In genomic region chr19:51675911-51676565, GRCh38 we compare ENCODE assay signal across 8 cellular contexts. TPM values are rescaled to one million over a fixed set of nuclear protein-coding genes. Genes with fewer than 3 reads are reported as not detected.
DNase-seq lines count a peak whose midpoint lies in the region; ATAC-seq and TF ChIP-seq lines count a peak whose summit lies in the region.
"Not testable (repeated sequence)": the region's sequence is repeated elsewhere in the genome, so short reads cannot be mapped to it uniquely, and the experiment has no call there.
"Had no signal": no experiment of that assay in that cellular context is flagged by ENCODE, and none has a peak within 500 bp of the region (broad histone marks: within the 10 kb centered on the region; RNA-seq: fewer than 3 reads in every experiment).

No MANE protein-coding gene starts in this region.

- TF ChIP-seq RAD21 in IMR-90 (IDR thresholded peaks at IDR 0.05; ENCODE audit: low read length) = not testable (repeated sequence)

- H2AK5ac ChIP-seq in IMR-90 (ENCODE audit: low read depth, low read length) = not testable (repeated sequence)

- not testable (repeated sequence) for H2AK9ac ChIP-seq in IMR-90 (replicated peaks; ENCODE audit: low read depth, low read length, poor library complexity)

- CTCF ChIA-PET in IMR-90 (lab: Yijun Ruan, JAX) = interaction anchor here (0.6 kb wide), 2 partner anchors 13 to 28 kb away, joined by 3 to 4 read pairs; no protein-coding TSS in a partner anchor

- not testable (repeated sequence) for H2BK15ac ChIP-seq in IMR-90 (ENCODE audit: low read depth, low read length)

- DNase-seq in Daoy (ENCODE audit: low read depth) (peak; percentile 25), cardiac fibroblast (ENCODE audit: low read depth in 2 of 2) (peak; percentile 36 to 57)
- not testable (repeated sequence) for DNase-seq in IMR-90, heart right ventricle
- DNase-seq in naive thymus-derived CD8-positive, alpha-beta T cell = peak in 1 of 10 donors; percentile 36

- H3F3A ChIP-seq in OCI-LY1 (ENCODE audit: insufficient read depth, low read length) = not testable (repeated sequence)

- BruUV-seq in IMR-90 (replicated peaks; lab: Mats Ljungman, UMichigan) = not testable (repeated sequence)

- H4K5ac ChIP-seq in IMR-90 (ENCODE audit: low read depth, low read length) = not testable (repeated sequence)

- not testable (repeated sequence) for H3K4ac ChIP-seq in IMR-90 (ENCODE audit: low read depth, low read length)

- H3K4me2 ChIP-seq in IMR-90 (ENCODE audit: low read depth, low read length); OCI-LY1 (ENCODE audit: low read length): not testable (repeated sequence)

- H3K36me3 ChIP-seq in IMR-90 (ENCODE audit: control insufficient read depth, insufficient read depth, low read length); OCI-LY1 (ENCODE audit: insufficient read depth, low read length); heart right ventricle: not testable (repeated sequence)

- in situ Hi-C loops in IMR-90 (cut with MboI; ENCODE audit: low sequenced_read_pairs) = not testable (repeated sequence)

- H4K91ac ChIP-seq in IMR-90 (ENCODE audit: insufficient read depth, low read depth, low read length) = not testable (repeated sequence)

- not testable (repeated sequence) for H3K56ac ChIP-seq in IMR-90 (ENCODE audit: extremely low read depth, insufficient read depth, low read length)

- not testable (repeated sequence) for H3K79me2 ChIP-seq in OCI-LY1 (ENCODE audit: insufficient read depth, low read length)

- H3K36me3 Mint-ChIP-seq in naive thymus-derived CD8-positive, alpha-beta T cell = not testable (repeated sequence)

- not testable (repeated sequence) for H3K9me3 ChIP-seq in IMR-90 (ENCODE audit: control insufficient read depth, insufficient read depth, low read length); OCI-LY1 (ENCODE audit: low read length); heart right ventricle

- not testable (repeated sequence) for H3K23ac ChIP-seq in IMR-90 (ENCODE audit: low read depth, low read length)

- H3K9me2 ChIP-seq in OCI-LY1 (ENCODE audit: low read depth, low read length) = not testable (repeated sequence)

- TF ChIP-seq CTCF in IMR-90 (conservative IDR thresholded peaks at IDR 0.05; ENCODE audit: low read depth, low read length) (peak; percentile 30; the same call in 1 of the 2 replicates), OCI-LY1 (IDR thresholded peaks at IDR 0.05; ENCODE audit: low read length) (peak; percentile 55), WI38 (IDR thresholded peaks at IDR 0.05; ENCODE audit: low read depth, low read length) (0 out of 2 replicates have a peak, but pooled peaks have one; percentile 26), cardiac fibroblast (IDR thresholded peaks at IDR 0.05; ENCODE audit: low read depth, low read length) (peak; percentile 54), heart right ventricle (IDR thresholded peaks at IDR 0.05) (peak in 7 of 9 donors; percentile 37 to 60 (median 49))

- not testable (repeated sequence) for H3K9ac ChIP-seq in IMR-90 (ENCODE audit: low read depth, low read length); OCI-LY1 (ENCODE audit: low read length)

- not testable (repeated sequence) for H3K4me1 ChIP-seq in IMR-90 (ENCODE audit: control insufficient read depth, insufficient read depth, low read length); OCI-LY1 (ENCODE audit: insufficient read depth, low read length, severe bottlenecking); heart right ventricle

- H3K9me1 ChIP-seq in IMR-90 (ENCODE audit: insufficient read depth, low read length) = not testable (repeated sequence)

- not testable (repeated sequence) for H2BK5ac ChIP-seq in IMR-90 (ENCODE audit: low read depth, low read length, poor library complexity, severe bottlenecking)

- POLR2A ChIA-PET in IMR-90 (lab: Charles Lee; ENCODE audit: unreplicated experiment) = not testable (repeated sequence)
- POLR2A ChIA-PET in naive thymus-derived CD8-positive, alpha-beta T cell (lab: Charles Lee) = interaction anchor here (0.7 to 1.8 kb wide), 2 partner anchors 28 to 76 kb away, joined by 3 to 11 read pairs; partner anchors contain the start of gene FPR1

- H3K4me1 Mint-ChIP-seq in naive thymus-derived CD8-positive, alpha-beta T cell = peaks cover 2 to 20% (median 19%) of the 10 kb centered on the region in 4 donors

- H3K4me3 Mint-ChIP-seq in naive thymus-derived CD8-positive, alpha-beta T cell = peak overlapping the region in 8 of 10 donors; percentile 42 to 76 (median 63)

- H3K79me1 ChIP-seq in IMR-90 (ENCODE audit: low read depth in 1 of 2, low read length in 2 of 2) = not testable (repeated sequence)

- intact Hi-C loops in IMR-90 (cut with micrococcal nuclease); heart right ventricle (cut with DNase I): not testable (repeated sequence)

- H4K20me1 ChIP-seq in IMR-90 (ENCODE audit: insufficient read depth, low read length); OCI-LY1 (ENCODE audit: insufficient read depth, low read length): not testable (repeated sequence)

- WGBS in IMR-90 (ENCODE audit: extremely low coverage in 2 of 2, insufficient read length in 1 of 2), 2 experiments = 20% methylated on average over 1 of the region's 7 CpGs; no CpG with 5 or more reads in 1 of the 2 experiments
- 62 to 65% methylated on average over 7 of the region's 7 CpGs for WGBS in heart right ventricle, 2 donors

- H2BK120ac ChIP-seq in IMR-90 (ENCODE audit: low read depth, low read length) = not testable (repeated sequence)

- H3K4me3 ChIP-seq in IMR-90 (ENCODE audit: insufficient read depth, low read depth, low read length); OCI-LY1 (ENCODE audit: low read depth, low read length, poor library complexity, severe bottlenecking); WI38 (ENCODE audit: low read depth, low read length); cardiac fibroblast (replicated peaks in 1 of 2; ENCODE audit: low read depth in 2 of 2, low read length in 2 of 2); heart right ventricle: not testable (repeated sequence)

- not testable (repeated sequence) for H4K8ac ChIP-seq in IMR-90 (ENCODE audit: low read depth in 2 of 2, low read length in 2 of 2)

- H3K14ac ChIP-seq in IMR-90 (replicated peaks; ENCODE audit: low read depth, low read length) = not testable (repeated sequence)

- ATAC-seq in IMR-90 (ENCODE audit: low read depth); heart right ventricle: not testable (repeated sequence)
- ATAC-seq in naive thymus-derived CD8-positive, alpha-beta T cell = peak in 1 of 2 donors; percentile 20

- peak overlapping the region in 9 of 10 donors; percentile 69 to 84 (median 80) for H3K27ac Mint-ChIP-seq in naive thymus-derived CD8-positive, alpha-beta T cell

- H3K9me3 Mint-ChIP-seq in naive thymus-derived CD8-positive, alpha-beta T cell = peaks cover 0 to 23% (median 7%) of the 10 kb centered on the region in 9 donors

- not testable (repeated sequence) for H2BK20ac ChIP-seq in IMR-90 (ENCODE audit: low read depth, low read length)

- not testable (repeated sequence) for H3K18ac ChIP-seq in IMR-90 (ENCODE audit: low read depth, low read length)

- not testable (repeated sequence) for H3K27me3 ChIP-seq in IMR-90 (ENCODE audit: control insufficient read depth, insufficient read depth, low read length); OCI-LY1 (ENCODE audit: insufficient read depth, low read length)
- peaks cover 0 to 57% (median 7%) of the 10 kb centered on the region in 7 donors for H3K27me3 ChIP-seq in heart right ventricle

- peaks cover 0 to 17% (median 0%) of the 10 kb centered on the region in 5 donors for H3K27me3 Mint-ChIP-seq in naive thymus-derived CD8-positive, alpha-beta T cell

- not testable (repeated sequence) for H3K27ac ChIP-seq in IMR-90 (ENCODE audit: insufficient read depth, low read length); OCI-LY1 (ENCODE audit: low read depth, low read length, poor library complexity, severe bottlenecking); heart right ventricle

- not testable (repeated sequence) for TF ChIP-seq POLR2A in IMR-90 (IDR thresholded peaks at IDR 0.05; ENCODE audit: low read depth, low read length)

- dilution Hi-C loops in IMR-90 (cut with HindIII; ENCODE audit: low sequenced_read_pairs, unreplicated experiment) = not testable (repeated sequence)

- H2AFZ ChIP-seq in IMR-90 (replicated peaks; ENCODE audit: low read length, poor library complexity); OCI-LY1 (ENCODE audit: low read length): not testable (repeated sequence)

RNA-seq across cellular contexts. Expression of gene SPACA6, which starts 17.1 kb away (rescaled TPM):
- 2.8 and 3.6 TPM in 2 replicates for total RNA-seq in Daoy (2014; rRNA removed; shearing (Covaris generic))
- 1.3 and 1.7 TPM in 2 replicates for total RNA-seq in IMR-90 (2012; rRNA removed)
- polyA plus RNA-seq in IMR-90 (2012; rRNA removed) = 10.5 and 13.6 TPM in 2 replicates
- 4.0 and 8.1 TPM in 2 replicates for polyA plus RNA-seq in IMR-90 (2012; cell fraction: cytosol; rRNA removed)
- polyA plus RNA-seq in IMR-90 (2012; cell fraction: nucleus; rRNA removed; ENCODE audit: low replicate concordance) = 92.7 and 118 TPM in 2 replicates
- 10 to 100 TPM in 6 of 10 donors, 1 to 10 TPM in 4; 6.4 to 16.1 (median 10.1) TPM for total RNA-seq in heart right ventricle
- 10 to 100 TPM in 1 of 2 donors, 1 to 10 TPM in 1; 8.6 to 45.1 TPM for polyA plus RNA-seq in heart right ventricle
- 10 to 100 TPM; 11.9 to 12.3 TPM for total RNA-seq in naive thymus-derived CD8-positive, alpha-beta T cell
- polyA plus RNA-seq in naive thymus-derived CD8-positive, alpha-beta T cell = 1 to 10 TPM; 2.0 to 4.0 (median 3.5) TPM

RNA-seq across cellular contexts. Expression of gene SIGLEC14, which starts 29.4 kb away (rescaled TPM):
- 0.18 and 0.34 TPM in 2 replicates for total RNA-seq in Daoy (2014; rRNA removed; shearing (Covaris generic))
- total RNA-seq in IMR-90 (2012; rRNA removed) = not detected in 2 replicates
- not detected in 2 replicates for polyA plus RNA-seq in IMR-90 (2012; rRNA removed)
- not detected in 2 replicates for polyA plus RNA-seq in IMR-90 (2012; cell fraction: cytosol; rRNA removed)
- polyA plus RNA-seq in IMR-90 (2012; cell fraction: nucleus; rRNA removed; ENCODE audit: low replicate concordance) = not detected in 2 replicates
- 1 to 10 TPM in 6 of 10 donors, under 1 TPM in 3, not detected in 1; 0.57 to 9.6 (median 1.3) TPM for total RNA-seq in heart right ventricle
- polyA plus RNA-seq in heart right ventricle = under 1 TPM; 0.37 to 0.93 TPM
- total RNA-seq in naive thymus-derived CD8-positive, alpha-beta T cell = under 1 TPM; 0.33 to 0.83 TPM
- under 1 TPM in 1 of 3 donors, not detected in 2; 0.07 TPM for polyA plus RNA-seq in naive thymus-derived CD8-positive, alpha-beta T cell

RNA-seq across cellular contexts. Expression of gene SIGLEC5, which starts 45.8 kb away (rescaled TPM):
- 0.74 TPM in 1 of 2 replicates, not detected in the other for total RNA-seq in Daoy (2014; rRNA removed; shearing (Covaris generic))
- total RNA-seq in IMR-90 (2012; rRNA removed) (not detected in 2 replicates), heart right ventricle (1 to 10 TPM in 1 of 10 donors, under 1 TPM in 6, not detected in 3; 0.11 to 1.2 (median 0.41) TPM)
- polyA plus RNA-seq in IMR-90 (2012; rRNA removed) (not detected in 2 replicates), heart right ventricle (under 1 TPM in 1 of 2 donors, not detected in 1; 0.01 TPM)
- polyA plus RNA-seq in IMR-90 (2012; cell fraction: cytosol; rRNA removed) = not detected in 2 replicates
- not detected in 2 replicates for polyA plus RNA-seq in IMR-90 (2012; cell fraction: nucleus; rRNA removed; ENCODE audit: low replicate concordance)
- total RNA-seq in naive thymus-derived CD8-positive, alpha-beta T cell = not detected
- polyA plus RNA-seq in naive thymus-derived CD8-positive, alpha-beta T cell = not detected
- polyA plus RNA-seq: sigmoid colon had no signal

RNA-seq across cellular contexts. Expression of gene HAS1, which starts 47.8 kb away (rescaled TPM):
- not detected in 2 replicates for total RNA-seq in Daoy (2014; rRNA removed; shearing (Covaris generic))
- total RNA-seq in IMR-90 (2012; rRNA removed) (not detected in 2 replicates), heart right ventricle (1 to 10 TPM in 1 of 10 donors, under 1 TPM in 8, not detected in 1; 0.17 to 1.3 (median 0.47) TPM)
- polyA plus RNA-seq in IMR-90 (2012; rRNA removed) (not detected in 2 replicates), heart right ventricle (under 1 TPM; 0.44 to 0.83 TPM)
- not detected in 2 replicates for polyA plus RNA-seq in IMR-90 (2012; cell fraction: cytosol; rRNA removed)
- not detected in 2 replicates for polyA plus RNA-seq in IMR-90 (2012; cell fraction: nucleus; rRNA removed; ENCODE audit: low replicate concordance)
- not detected for total RNA-seq in naive thymus-derived CD8-positive, alpha-beta T cell
- under 1 TPM in 1 of 3 donors, not detected in 2; 0.09 TPM for polyA plus RNA-seq in naive thymus-derived CD8-positive, alpha-beta T cell
